9 cellular contexts compared by ENCODE assay signal in genomic region chr12:56496704-56497103, GRCh38. TPM values are rescaled to one million over a fixed set of nuclear protein-coding genes. Genes with fewer than 3 reads are reported as not detected.
DNase-seq lines count a peak whose midpoint lies in the region; ATAC-seq and TF ChIP-seq lines count a peak whose summit lies in the region.
"Not testable (repeated sequence)": the region's sequence is repeated elsewhere in the genome, so short reads cannot be mapped to it uniquely, and the experiment has no call there.
"Had no signal": no experiment of that assay in that cellular context is flagged by ENCODE, and none has a peak within 500 bp of the region (broad histone marks: within the 10 kb centered on the region; RNA-seq: fewer than 3 reads in every experiment).

No MANE protein-coding gene starts in this region.

- H3K27me3 Mint-ChIP-seq in nephron progenitor cell (ENCODE audit: low read depth, poor library complexity), result peaks cover 35% of the 10 kb centered on the region

- not testable (repeated sequence) for H3K27me3 ChIP-seq in GM23248 (replicated peaks; ENCODE audit: insufficient read depth); RWPE2 (ENCODE audit: insufficient read depth, poor library complexity, severe bottlenecking); brain microvascular endothelial cell (replicated peaks)

- H3K4me2 ChIP-seq in GM23248 (ENCODE audit: unreplicated experiment), result not testable (repeated sequence)

- not testable (repeated sequence) for DNase-seq in AG04449 (ENCODE audit: low read depth, low spot score); RWPE2 (ENCODE audit: low spot score)
- DNase-seq in GM23248 (peak; percentile 53), brain microvascular endothelial cell (peak; percentile 60), Right ventricle myocardium inferior (ENCODE audit: missing footprints) (peak; percentile 81), nephron progenitor cell (peak; percentile 65)
- peak; percentile 16 to 42 for DNase-seq in activated CD8-positive, alpha-beta memory T cell treated with anti-CD3 and anti-CD28 coated beads for 4 hours (ENCODE audit: low read depth in 2 of 2)
- DNase-seq in stimulated activated CD8-positive, alpha-beta memory T cell treated with anti-CD3 and anti-CD28 coated beads, Interleukin-12 subunit alpha, Interleukin-12 subunit beta, amount 100 ng/mL, for 4 hours (ENCODE audit: low read depth), result peak; percentile 33

- intact Hi-C loops in Right ventricle myocardium inferior (cut with DNase I), result not testable (repeated sequence)

- H3K4me3 Mint-ChIP-seq in nephron progenitor cell, result not testable (repeated sequence)

- H3F3A ChIP-seq in GM23248 (ENCODE audit: insufficient read depth), result not testable (repeated sequence)

- H2AFZ ChIP-seq in GM23248, result not testable (repeated sequence)

- H3K4me3 ChIP-seq in AG04449 (ENCODE audit: low read depth, low read length); RWPE2 (ENCODE audit: severe bottlenecking); brain microvascular endothelial cell (ENCODE audit: low read depth, low read length): not testable (repeated sequence)
- H3K4me3 ChIP-seq in GM23248, result peak overlapping the region; percentile 47; the same call in 1 of the 2 replicates

- H3K9ac ChIP-seq in GM23248, result not testable (repeated sequence)

- WGBS in GM23248 (ENCODE audit: low coverage in 1 of 2, low lambda C conversion rate in 2 of 2, missing lambda C conversion rate in 2 of 2), 2 experiments, result 8 to 9% methylated on average over 17 of the region's 17 CpGs

- in situ Hi-C loops in GM23248 (cut with MboI); brain microvascular endothelial cell (cut with HindIII; ENCODE audit: low pct_ligation_motif_present, low sequenced_read_pairs): not testable (repeated sequence)

- not testable (repeated sequence) for H3K27ac Mint-ChIP-seq in nephron progenitor cell

- not testable (repeated sequence) for H3K27ac ChIP-seq in GM23248; RWPE2 (ENCODE audit: poor library complexity, severe bottlenecking); brain microvascular endothelial cell

- H3K9me2 ChIP-seq in GM23248 (ENCODE audit: insufficient read depth), result not testable (repeated sequence)

- H3K36me3 ChIP-seq in GM23248 (ENCODE audit: low read depth); RWPE2 (ENCODE audit: low read depth); brain microvascular endothelial cell (replicated peaks): not testable (repeated sequence)

- peak; percentile 46 for TF ChIP-seq CTCF in AG04449 (IDR thresholded peaks at IDR 0.05; ENCODE audit: insufficient read depth, low read length, missing control alignments)
- peak; percentile 58 for TF ChIP-seq CTCF in RWPE2 (IDR thresholded peaks at IDR 0.05; ENCODE audit: poor library complexity, severe bottlenecking)
- peak; percentile 61 for TF ChIP-seq CTCF in brain microvascular endothelial cell (IDR thresholded peaks at IDR 0.05; ENCODE audit: low read depth, low read length, missing control alignments)
- TF ChIP-seq CTCF in nephron progenitor cell (IDR thresholded peaks at IDR 0.05), result not testable (repeated sequence)

- ATAC-seq in RWPE2 (ENCODE audit: low read depth); Right ventricle myocardium inferior: not testable (repeated sequence)

- H3K9me3 ChIP-seq in GM23248 (ENCODE audit: low read depth); RWPE2 (ENCODE audit: severe bottlenecking): not testable (repeated sequence)

- peaks cover 41% of the 10 kb centered on the region for H3K4me1 Mint-ChIP-seq in nephron progenitor cell

- not testable (repeated sequence) for H3K36me3 Mint-ChIP-seq in nephron progenitor cell (ENCODE audit: low read depth)

- H3K9me3 Mint-ChIP-seq in nephron progenitor cell, result peaks cover 57% of the 10 kb centered on the region

- CTCF ChIA-PET in AG04449 (lab: Yijun Ruan, JAX), result interaction anchor here (1.0 to 2.1 kb wide), 12 partner anchors 10 to 139 kb away, joined by 3 to 14 read pairs (median 4); partner anchors contain the start of gene RBMS2

- H3K79me2 ChIP-seq in GM23248 (ENCODE audit: insufficient read depth), result not testable (repeated sequence)

- not testable (repeated sequence) for H3K4me1 ChIP-seq in GM23248 (ENCODE audit: insufficient read depth); RWPE2 (ENCODE audit: insufficient read depth, poor library complexity, severe bottlenecking)

- POLR2A ChIA-PET in AG04449 (lab: Yijun Ruan, JAX), result not testable (repeated sequence)

- H4K20me1 ChIP-seq in GM23248 (ENCODE audit: insufficient read depth), result not testable (repeated sequence)

RNA-seq across cellular contexts. Expression of gene GLS2, which starts 8.7 kb away (rescaled TPM):
- total RNA-seq in GM23248 (2014; rRNA removed; shearing (Covaris generic)), result not detected in 2 replicates
- polyA plus RNA-seq in GM23248 (2016; fragmentation: Nextera tagmentation; extraction: Ambion mirVana), result 0.20 TPM in 1 of 2 replicates, not detected in the other
- total RNA-seq in Right ventricle myocardium inferior, result 0.76 TPM

RNA-seq across cellular contexts. Expression of gene RBMS2, which starts 24.9 kb away (rescaled TPM):
- total RNA-seq in GM23248 (2014; rRNA removed; shearing (Covaris generic)), result 23.8 and 28.7 TPM in 2 replicates
- polyA plus RNA-seq in GM23248 (2016; fragmentation: Nextera tagmentation; extraction: Ambion mirVana), result 20.9 and 28.7 TPM in 2 replicates
- 30.2 TPM for total RNA-seq in Right ventricle myocardium inferior

RNA-seq across cellular contexts. Expression of gene SPRYD4, which starts 28.3 kb away (rescaled TPM):
- 1.8 TPM in 2 replicates for total RNA-seq in GM23248 (2014; rRNA removed; shearing (Covaris generic))
- polyA plus RNA-seq in GM23248 (2016; fragmentation: Nextera tagmentation; extraction: Ambion mirVana), result 1.6 TPM in 2 replicates
- 3.1 TPM for total RNA-seq in Right ventricle myocardium inferior

RNA-seq across cellular contexts. Expression of gene MIP, which starts 42.2 kb away (rescaled TPM):
- total RNA-seq in GM23248 (2014; rRNA removed; shearing (Covaris generic)), result not detected in 2 replicates
- polyA plus RNA-seq in GM23248 (2016; fragmentation: Nextera tagmentation; extraction: Ambion mirVana), result not detected in 2 replicates
- not detected for total RNA-seq in Right ventricle myocardium inferior
- total RNA-seq: urinary bladder had no signal
- polyA plus RNA-seq: urinary bladder had no signal

RNA-seq across cellular contexts. Expression of gene TIMELESS, which starts 47.5 kb away (rescaled TPM):
- 4.2 and 4.5 TPM in 2 replicates for total RNA-seq in GM23248 (2014; rRNA removed; shearing (Covaris generic))
- 6.8 and 7.9 TPM in 2 replicates for polyA plus RNA-seq in GM23248 (2016; fragmentation: Nextera tagmentation; extraction: Ambion mirVana)
- 3.2 TPM for total RNA-seq in Right ventricle myocardium inferior
